Comparison of ENCODE assay signal across 9 cellular contexts in the genomic region with DNA sequence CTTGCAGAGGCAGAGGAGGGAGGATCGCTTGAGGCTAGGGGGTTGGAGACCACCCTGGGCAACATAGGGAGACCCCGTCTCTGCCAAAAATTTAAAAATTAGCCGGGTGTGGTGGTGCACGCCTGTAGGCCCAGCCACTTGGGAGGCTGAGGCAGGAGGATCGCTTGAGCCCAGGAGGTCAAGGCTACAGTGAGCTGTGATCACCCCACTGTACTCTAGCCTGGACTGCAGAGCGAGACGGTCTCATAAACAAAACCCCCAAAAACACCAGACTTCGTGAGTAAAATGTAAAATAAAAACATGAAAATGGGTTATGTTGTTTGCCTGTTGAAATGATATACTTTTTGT. TPM values are rescaled to one million over a fixed set of nuclear protein-coding genes. Genes with fewer than 3 reads are reported as not detected.
A peak's percentile ranks its signal among the peaks of the same experiment; 100 is the strongest.
DNase-seq lines count a peak whose midpoint lies in the region; ATAC-seq and TF ChIP-seq lines count a peak whose summit lies in the region.
"Had no signal": no experiment of that assay in that cellular context is flagged by ENCODE, and none has a peak within 500 bp of the region (broad histone marks: within the 10 kb centered on the region; RNA-seq: fewer than 3 reads in every experiment).

No MANE protein-coding gene starts in this region.

- no peaks in the 10 kb centered on the region for H3K36me3 ChIP-seq in KMS-11 (ENCODE audit: insufficient read depth)
- H3K36me3 ChIP-seq in naive thymus-derived CD4-positive, alpha-beta T cell (ENCODE audit: control insufficient read depth in 2 of 3, insufficient read depth in 3 of 3, low read length in 3 of 3): no peaks in the 10 kb centered on the region

- no peaks in the 10 kb centered on the region for H4K20me1 ChIP-seq in KMS-11 (ENCODE audit: insufficient read depth)

- TF ChIP-seq CTCF in AG04449 (IDR thresholded peaks at IDR 0.05; ENCODE audit: insufficient read depth, low read length, missing control alignments): no peak
- TF ChIP-seq CTCF in KMS-11 (conservative IDR thresholded peaks at IDR 0.05; ENCODE audit: low read depth, low read length): no peak

- intact Hi-C loops in naive thymus-derived CD4-positive, alpha-beta T cell (cut with micrococcal nuclease): loop anchor here in 1 of 2 donors (1.0 kb wide), 2 partner anchors 282 to 468 kb away; a partner anchor contains a TSS

- POLR2A ChIA-PET in AG04449 (lab: Yijun Ruan, JAX): interaction anchor here (0.5 to 0.8 kb wide), 2 partner anchors 43 to 1366 kb away, joined by 3 to 5 read pairs; a partner anchor contains a TSS
- POLR2A ChIA-PET in naive thymus-derived CD4-positive, alpha-beta T cell (lab: Charles Lee): interaction anchor here (0.6 to 1.6 kb wide), 5 partner anchors 10 to 59 kb away, joined by 3 to 4 read pairs (median 3); no protein-coding TSS in a partner anchor

- H3K9me3 Mint-ChIP-seq in naive thymus-derived CD4-positive, alpha-beta T cell: peaks cover 0 to 2% (median 0%) of the 10 kb centered on the region in 11 donors

- no peaks in the 10 kb centered on the region for H3K79me2 ChIP-seq in KMS-11 (ENCODE audit: insufficient read depth, low read depth)

- H3K4me1 Mint-ChIP-seq in naive thymus-derived CD4-positive, alpha-beta T cell: peaks cover 25 to 35% (median 29%) of the 10 kb centered on the region in 7 donors

- ATAC-seq in naive thymus-derived CD4-positive, alpha-beta T cell: no peak
- no peak for ATAC-seq in GM19397 (IDR thresholded peaks at IDR 0.05; ENCODE audit: unreplicated experiment)
- ATAC-seq in HG03432 (IDR thresholded peaks at IDR 0.05; ENCODE audit: unreplicated experiment): no peak

- H3K9ac ChIP-seq in KMS-11: peak overlapping the region; percentile 52; the same call in 1 of the 2 replicates

- peak overlapping the region; percentile 59 to 96 (median 90) for H3K27ac Mint-ChIP-seq in naive thymus-derived CD4-positive, alpha-beta T cell

- no peak overlapping the region for H3K27ac ChIP-seq in KMS-11
- H3K27ac ChIP-seq in cingulate gyrus (ENCODE audit: low read depth, low read length): peak overlapping the region; percentile 54
- peak overlapping the region; percentile 76 for H3K27ac ChIP-seq in naive thymus-derived CD4-positive, alpha-beta T cell (ENCODE audit: low read depth, low read length)

- no peaks in the 10 kb centered on the region for H3K9me3 ChIP-seq in naive thymus-derived CD4-positive, alpha-beta T cell (ENCODE audit: control insufficient read depth in 2 of 3, low read length in 3 of 3)

- peak overlapping the region; percentile 98 for H2AFZ ChIP-seq in KMS-11 (ENCODE audit: low read depth)

- peak overlapping the region; percentile 69 to 93 (median 90) for H3K4me3 Mint-ChIP-seq in naive thymus-derived CD4-positive, alpha-beta T cell

- peak overlapping the region; percentile 81 for H3K4me3 ChIP-seq in AG04449 (ENCODE audit: low read depth, low read length)
- no peak overlapping the region for H3K4me3 ChIP-seq in KMS-11 (IDR thresholded peaks at IDR 0.05; ENCODE audit: insufficient read depth, low read depth, low read length)
- H3K4me3 ChIP-seq in naive thymus-derived CD4-positive, alpha-beta T cell (ENCODE audit: low read length): peak overlapping the region; percentile 76

- H3K27me3 ChIP-seq in KMS-11 (ENCODE audit: insufficient read depth, low read depth): no peaks in the 10 kb centered on the region
- H3K27me3 ChIP-seq in naive thymus-derived CD4-positive, alpha-beta T cell (ENCODE audit: control insufficient read depth in 2 of 2, insufficient read depth in 2 of 2, low read length in 2 of 2): no peaks in the 10 kb centered on the region

- no peak for DNase-seq in AG04449 (ENCODE audit: low read depth, low spot score)
- no peak for DNase-seq in naive thymus-derived CD4-positive, alpha-beta T cell
- no peak for DNase-seq in SW480 (ENCODE audit: low spot score)
- no peak for DNase-seq in D341Med (ENCODE audit: low spot score)

- H3K4me2 ChIP-seq in KMS-11: 0 out of 2 replicates have a peak overlapping the region, but pooled peaks have one; percentile 9

- CTCF ChIA-PET in AG04449 (lab: Yijun Ruan, JAX): interaction anchor here (1.0 to 1.2 kb wide), 2 partner anchors 34 to 283 kb away, joined by 3 read pairs; no protein-coding TSS in a partner anchor
- CTCF ChIA-PET in naive thymus-derived CD4-positive, alpha-beta T cell (lab: Charles Lee): interaction anchor here (1.0 kb wide), 1 partner anchor 280 kb away, joined by 3 read pairs; no protein-coding TSS in a partner anchor

- H3K27me3 Mint-ChIP-seq in naive thymus-derived CD4-positive, alpha-beta T cell: peaks cover 0 to 13% (median 6%) of the 10 kb centered on the region in 5 donors

- peaks cover 0 to 12% (median 0%) of the 10 kb centered on the region in 5 donors for H3K36me3 Mint-ChIP-seq in naive thymus-derived CD4-positive, alpha-beta T cell

- H3K4me1 ChIP-seq in KMS-11 (ENCODE audit: low read depth, poor library complexity, severe bottlenecking): peaks cover 4% of the 10 kb centered on the region
- H3K4me1 ChIP-seq in naive thymus-derived CD4-positive, alpha-beta T cell (ENCODE audit: control insufficient read depth in 2 of 2, insufficient read depth in 2 of 2, low read length in 2 of 2): peaks cover 13 to 21% of the 10 kb centered on the region in 2 donors

RNA-seq across cellular contexts. Expression of a gene that starts 0.7 kb away (rescaled TPM):
- 10 to 100 TPM; 19.8 to 31.2 (median 27.6) TPM for total RNA-seq in naive thymus-derived CD4-positive, alpha-beta T cell
- 10 to 100 TPM; 21.5 to 23.4 TPM for polyA plus RNA-seq in naive thymus-derived CD4-positive, alpha-beta T cell

RNA-seq across cellular contexts. Expression of a gene that starts 12.5 kb away (rescaled TPM):
- total RNA-seq in naive thymus-derived CD4-positive, alpha-beta T cell: not detected
- polyA plus RNA-seq in naive thymus-derived CD4-positive, alpha-beta T cell: not detected
- polyA plus RNA-seq: adipose tissue had no signal

RNA-seq across cellular contexts. Expression of a gene that starts 43.6 kb away (rescaled TPM):
- total RNA-seq in naive thymus-derived CD4-positive, alpha-beta T cell: 10 to 100 TPM; 29.6 to 47.0 (median 39.1) TPM
- 10 to 100 TPM; 78.9 to 80.0 TPM for polyA plus RNA-seq in naive thymus-derived CD4-positive, alpha-beta T cell
